ENCODE assay signal across 8 cellular contexts in the genomic region with DNA sequence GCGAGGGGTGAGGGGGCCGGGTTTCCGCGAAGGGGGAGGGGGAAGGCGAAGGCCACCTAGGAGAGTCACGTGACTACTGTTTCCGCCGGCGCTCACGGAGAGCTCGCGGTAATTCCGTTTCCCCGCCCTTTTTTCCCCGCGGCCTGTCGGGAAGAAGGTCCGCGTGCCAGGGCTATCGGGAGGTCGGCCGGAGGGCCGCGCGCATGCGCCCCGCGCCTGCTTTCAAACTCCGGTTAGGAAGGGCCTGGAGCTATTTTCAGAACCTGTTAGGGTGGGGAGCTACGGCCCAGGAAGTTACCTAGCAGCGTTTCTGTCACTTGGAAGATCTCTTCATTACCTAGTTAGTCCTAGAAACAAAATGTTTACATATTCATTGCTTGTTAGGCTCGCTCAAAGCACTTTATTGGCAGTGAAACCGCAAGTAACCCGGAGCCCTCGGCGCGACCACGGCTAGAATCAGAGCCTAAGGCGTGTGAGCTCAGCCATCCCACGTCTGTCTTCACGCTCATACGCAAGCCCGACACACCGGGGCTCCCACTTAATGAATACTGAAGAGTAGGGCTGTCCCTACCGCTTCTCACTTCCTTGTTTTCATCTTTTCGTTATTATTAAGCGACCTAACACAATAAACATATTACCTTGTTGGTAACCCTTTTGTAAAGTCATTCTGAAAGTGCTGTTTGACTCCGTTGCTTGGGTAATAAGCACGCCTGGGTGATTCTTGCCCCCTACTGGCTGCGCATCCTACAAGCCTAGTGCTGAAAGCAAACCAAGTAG. TPM values are rescaled to one million over a fixed set of nuclear protein-coding genes. Genes with fewer than 3 reads are reported as not detected.
A peak's percentile ranks its signal among the peaks of the same experiment; 100 is the strongest.
DNase-seq lines count a peak whose midpoint lies in the region; ATAC-seq and TF ChIP-seq lines count a peak whose summit lies in the region.

No MANE protein-coding gene starts in this region.

- H3K9me3 Mint-ChIP-seq in HFFc6, result no peaks in the 10 kb centered on the region
- no peaks in the 10 kb centered on the region for H3K9me3 Mint-ChIP-seq in activated naive CD4-positive, alpha-beta T cell treated with anti-CD3 and anti-CD28 coated beads, Interleukin-2, amount 50 U/mL, for 24 hours

- ATAC-seq in omental fat pad (ENCODE audit: low FRiP score) (peak; percentile 95), thoracic aorta (ENCODE audit: insufficient number of reproducible peaks, low FRiP score, low read depth) (peak; percentile 85)

- CTCF ChIA-PET in GM10248 (lab: Yijun Ruan, JAX), result interaction anchor here (0.7 to 2.3 kb wide), 18 partner anchors 9 to 280 kb away, joined by 3 to 20 read pairs (median 4); a partner anchor contains a TSS

- TF ChIP-seq CTCF in GM10248 (IDR thresholded peaks at IDR 0.05; ENCODE audit: control extremely low read depth, extremely low read depth, low read depth, missing control alignments) (peak; percentile 83), HFFc6 (IDR thresholded peaks at IDR 0.05) (peak; percentile 86), omental fat pad (IDR thresholded peaks at IDR 0.05) (peak in 1 of 3 donors; percentile 14), thoracic aorta (IDR thresholded peaks at IDR 0.05) (peak; percentile 69)

- peaks cover 1% of the 10 kb centered on the region for H3K27me3 Mint-ChIP-seq in HFFc6 (ENCODE audit: insufficient read depth)
- H3K27me3 Mint-ChIP-seq in activated naive CD4-positive, alpha-beta T cell treated with anti-CD3 and anti-CD28 coated beads, Interleukin-2, amount 50 U/mL, for 24 hours, result no peaks in the 10 kb centered on the region

- peak overlapping the region; percentile 94 to 95 for H3K27ac ChIP-seq in thoracic aorta

- no peaks in the 10 kb centered on the region for H3K9me3 ChIP-seq in thoracic aorta

- peaks cover 15 to 18% of the 10 kb centered on the region in 2 donors for H3K4me1 ChIP-seq in thoracic aorta (ENCODE audit: control insufficient read depth in 1 of 2, low read depth in 2 of 2)

- H3K36me3 ChIP-seq in thoracic aorta, result peaks cover 3% of the 10 kb centered on the region

- H3K4me3 ChIP-seq in thoracic aorta, result peak overlapping the region; percentile 95

- peaks cover 5% of the 10 kb centered on the region; the same call in 1 of the 2 replicates for H3K36me3 Mint-ChIP-seq in HFFc6 (ENCODE audit: low read depth)
- H3K36me3 Mint-ChIP-seq in activated naive CD4-positive, alpha-beta T cell treated with anti-CD3 and anti-CD28 coated beads, Interleukin-2, amount 50 U/mL, for 24 hours, result no peaks in the 10 kb centered on the region

- POLR2A ChIA-PET in GM10248 (lab: Yijun Ruan, JAX), result interaction anchor here (0.6 to 2.8 kb wide), 14 partner anchors 11 to 132 kb away, joined by 3 to 26 read pairs (median 4); a partner anchor contains a TSS

- peak overlapping the region; percentile 96 for H3K4me3 Mint-ChIP-seq in HFFc6
- peak overlapping the region; percentile 93 for H3K4me3 Mint-ChIP-seq in activated naive CD4-positive, alpha-beta T cell treated with anti-CD3 and anti-CD28 coated beads, Interleukin-2, amount 50 U/mL, for 24 hours

- H3K27ac Mint-ChIP-seq in HFFc6, result peak overlapping the region; percentile 96
- H3K27ac Mint-ChIP-seq in activated naive CD4-positive, alpha-beta T cell treated with anti-CD3 and anti-CD28 coated beads, Interleukin-2, amount 50 U/mL, for 24 hours, result peak overlapping the region; percentile 98

- peak; percentile 97 for DNase-seq in GM10248 (ENCODE audit: extremely low spot score)
- DNase-seq in HFFc6, result peak; percentile 99
- peak; percentile 99 for DNase-seq in NAMALWA (ENCODE audit: low spot score)
- peak; percentile 100 for DNase-seq in SK-N-DZ (ENCODE audit: low spot score)
- peak; percentile 99 for DNase-seq in glomerular visceral epithelial cell (ENCODE audit: extremely low spot score)
- DNase-seq in omental fat pad (ENCODE audit: low spot score), result peak; percentile 82
- DNase-seq in thoracic aorta (ENCODE audit: low spot score), result peak; percentile 95

- H3K27me3 ChIP-seq in thoracic aorta (replicated peaks; ENCODE audit: insufficient read depth), result no peaks in the 10 kb centered on the region

- peaks cover 21% of the 10 kb centered on the region for H3K4me1 Mint-ChIP-seq in HFFc6 (ENCODE audit: low read depth)
- H3K4me1 Mint-ChIP-seq in activated naive CD4-positive, alpha-beta T cell treated with anti-CD3 and anti-CD28 coated beads, Interleukin-2, amount 50 U/mL, for 24 hours, result peaks cover 15% of the 10 kb centered on the region

RNA-seq across cellular contexts. Expression of a gene that starts 0.7 kb away (rescaled TPM):
- total RNA-seq in HFFc6 (2021; fragmentation: NEBNext Ultra II Directional; extraction: Animal tissue kit (Norgen Biotek cat#: 25700)), result 10 to 100 TPM; 32.3 to 38.2 (median 35.3) TPM
- 17.3 and 21.6 TPM in 2 replicates for polyA plus RNA-seq in SK-N-DZ (2014; cell fraction: cytosol; rRNA removed)
- polyA plus RNA-seq in SK-N-DZ (2014; cell fraction: nucleus; rRNA removed), result 10.0 and 13.6 TPM in 2 replicates
- total RNA-seq in omental fat pad, result 10 to 100 TPM; 18.6 to 26.4 (median 20.6) TPM
- total RNA-seq in thoracic aorta, result 10 to 100 TPM; 15.6 to 25.0 TPM

RNA-seq across cellular contexts. Expression of a gene that starts 18.6 kb away (rescaled TPM):
- total RNA-seq in HFFc6 (2021; fragmentation: NEBNext Ultra II Directional; extraction: Animal tissue kit (Norgen Biotek cat#: 25700)), result 10 to 100 TPM; 52.2 to 64.0 (median 61.3) TPM
- 54.3 and 56.6 TPM in 2 replicates for polyA plus RNA-seq in SK-N-DZ (2014; cell fraction: cytosol; rRNA removed)
- polyA plus RNA-seq in SK-N-DZ (2014; cell fraction: nucleus; rRNA removed), result 69.4 and 70.7 TPM in 2 replicates
- 10 to 100 TPM; 25.5 to 39.9 (median 26.5) TPM for total RNA-seq in omental fat pad
- 10 to 100 TPM; 34.1 to 42.7 TPM for total RNA-seq in thoracic aorta

Comparison
In these comparisons a context has a peak if more than half of its experiments do, and no peak if none do; other contexts are left out.
1. Peak in every context shown above with its lines: DNase-seq, ATAC-seq, H3K4me3 ChIP-seq and H3K27ac ChIP-seq.